In the genomic region with DNA sequence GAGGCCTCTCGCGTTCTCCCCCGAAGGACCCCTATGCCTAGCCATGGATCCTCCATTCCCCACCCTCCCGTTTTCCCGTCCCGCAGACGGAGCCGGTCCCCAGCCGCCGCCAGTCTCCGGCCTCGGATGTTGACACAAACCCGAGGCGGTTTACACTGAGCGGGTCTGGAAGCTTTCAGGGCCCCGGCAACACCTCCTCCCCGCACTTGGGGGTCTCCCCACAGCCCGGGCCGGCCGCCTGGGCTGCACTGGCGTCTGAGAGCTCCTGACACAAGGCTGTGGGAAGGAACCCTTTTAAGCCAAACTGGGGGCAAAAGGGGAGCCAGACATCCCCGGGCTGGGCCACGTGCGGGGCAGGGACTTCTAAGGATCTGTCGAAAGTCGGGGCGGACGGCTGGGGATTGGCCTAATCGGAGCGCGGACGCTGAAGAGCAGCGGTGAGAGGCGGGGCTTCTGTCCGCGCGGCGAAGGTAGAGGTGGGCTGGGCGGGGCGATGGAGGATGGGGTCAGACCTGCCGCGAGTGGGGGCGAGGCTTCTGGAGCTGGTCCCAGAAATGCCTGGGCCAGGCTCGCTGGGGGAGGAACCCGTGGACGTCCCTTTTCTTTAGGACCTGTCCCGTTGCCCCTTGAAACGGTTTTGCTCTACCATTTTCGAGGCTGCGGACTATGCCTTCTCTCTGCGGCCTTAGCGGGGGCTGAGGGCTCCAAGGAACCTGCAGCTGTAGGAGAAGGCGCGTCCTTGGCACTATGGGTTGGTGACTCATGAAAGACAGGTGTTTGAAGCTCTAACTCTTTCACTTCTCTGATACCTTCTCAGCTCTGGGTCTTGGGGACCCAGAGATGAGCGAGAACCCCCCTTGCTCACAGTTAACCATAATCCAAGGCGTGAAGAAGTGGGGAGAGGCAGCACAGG, we compare ENCODE assay signal across 9 cellular contexts. TPM values are rescaled to one million over a fixed set of nuclear protein-coding genes. Genes with fewer than 3 reads are reported as not detected.
DNase-seq lines count a peak whose midpoint lies in the region; ATAC-seq and TF ChIP-seq lines count a peak whose summit lies in the region.
"Had no signal": no experiment of that assay in that cellular context is flagged by ENCODE, and none has a peak within 500 bp of the region (broad histone marks: within the 10 kb centered on the region; RNA-seq: fewer than 3 reads in every experiment).

No MANE protein-coding gene starts in this region.

- no peak overlapping the region for H2AFZ ChIP-seq in KMS-11 (ENCODE audit: low read depth)

- H3K27me3 ChIP-seq in KMS-11 (ENCODE audit: insufficient read depth, low read depth), result peaks cover 14% of the 10 kb centered on the region; the same call in 1 of the 2 replicates

- H3K4me1 Mint-ChIP-seq in chondrocyte (ENCODE audit: low read depth) (peaks cover 12% of the 10 kb centered on the region), nephron progenitor cell (peaks cover 5% of the 10 kb centered on the region)

- H3K4me3 Mint-ChIP-seq in chondrocyte (ENCODE audit: unreplicated experiment) (peak overlapping the region; percentile 42), nephron progenitor cell (peak overlapping the region; percentile 23)

- no peak overlapping the region for H3K4me3 ChIP-seq in KMS-11 (IDR thresholded peaks at IDR 0.05; ENCODE audit: insufficient read depth, low read depth, low read length)

- no peaks in the 10 kb centered on the region for H3K79me2 ChIP-seq in KMS-11 (ENCODE audit: insufficient read depth, low read depth)

- H3K9ac ChIP-seq in KMS-11, result no peak overlapping the region

- ATAC-seq in HG03175 (IDR thresholded peaks at IDR 0.05; ENCODE audit: unreplicated experiment), result no peak
- ATAC-seq in HG03045 (IDR thresholded peaks at IDR 0.05; ENCODE audit: unreplicated experiment), result no peak
- no peak for ATAC-seq in GM21737 (IDR thresholded peaks at IDR 0.05; ENCODE audit: unreplicated experiment)
- no peak for ATAC-seq in HG03139 (IDR thresholded peaks at IDR 0.05; ENCODE audit: unreplicated experiment)

- H3K9me3 Mint-ChIP-seq in chondrocyte (ENCODE audit: low read depth) (no peaks in the 10 kb centered on the region), nephron progenitor cell (no peaks in the 10 kb centered on the region)

- H3K27ac ChIP-seq in KMS-11, result no peak overlapping the region
- H3K27ac ChIP-seq: neutrophil had no signal

- H3K36me3 Mint-ChIP-seq in chondrocyte (ENCODE audit: low read depth) (no peaks in the 10 kb centered on the region), nephron progenitor cell (ENCODE audit: low read depth) (no peaks in the 10 kb centered on the region)

- DNase-seq in CD1c-positive myeloid dendritic cell (ENCODE audit: extremely low spot score), result peak; percentile 4
- DNase-seq in chondrocyte (ENCODE audit: low spot score), result peak; percentile 69
- DNase-seq in nephron progenitor cell, result peak; percentile 56

- peaks cover 74% of the 10 kb centered on the region for H3K27me3 Mint-ChIP-seq in chondrocyte (ENCODE audit: low read depth)
- peaks cover 100% of the 10 kb centered on the region for H3K27me3 Mint-ChIP-seq in nephron progenitor cell (ENCODE audit: low read depth, poor library complexity)

- no peak overlapping the region for H3K27ac Mint-ChIP-seq in chondrocyte (ENCODE audit: unreplicated experiment)
- H3K27ac Mint-ChIP-seq in nephron progenitor cell, result no peak overlapping the region

- H3K4me2 ChIP-seq in KMS-11, result 0 out of 2 replicates have a peak overlapping the region, but pooled peaks have one; percentile 85

- H4K20me1 ChIP-seq in KMS-11 (ENCODE audit: insufficient read depth), result no peaks in the 10 kb centered on the region

- peaks cover 27% of the 10 kb centered on the region for H3K4me1 ChIP-seq in KMS-11 (ENCODE audit: low read depth, poor library complexity, severe bottlenecking)

- no peaks in the 10 kb centered on the region for H3K36me3 ChIP-seq in KMS-11 (ENCODE audit: insufficient read depth)
- H3K36me3 ChIP-seq: neutrophil had no signal

- TF ChIP-seq CTCF in KMS-11 (conservative IDR thresholded peaks at IDR 0.05; ENCODE audit: low read depth, low read length) (no peak), chondrocyte (IDR thresholded peaks at IDR 0.05) (no peak), nephron progenitor cell (IDR thresholded peaks at IDR 0.05) (no peak)

RNA-seq across cellular contexts. Expression of gene HPCAL4, which starts 1.2 kb away (rescaled TPM):
- total RNA-seq in chondrocyte, result not detected in 3 replicates

RNA-seq across cellular contexts. Expression of gene NT5C1A, which starts 20.5 kb away (rescaled TPM):
- total RNA-seq in chondrocyte, result 0.31 to 0.32 TPM in 2 of 3 replicates, not detected in the other

RNA-seq across cellular contexts. Expression of gene PPIE, which starts 46.3 kb away (rescaled TPM):
- total RNA-seq in chondrocyte, result 31.5 to 32.7 TPM (median 32.6 TPM) in 3 replicates

RNA-seq across cellular contexts. Expression of gene HEYL, which starts 53.0 kb away (rescaled TPM):
- total RNA-seq in chondrocyte, result 11.8 to 65.1 TPM (median 63.2 TPM) in 3 replicates

Comparison
In these comparisons a context has a peak if more than half of its experiments do, and no peak if none do; other contexts are left out.
1. DNase-seq: peak in every context shown above with its lines; median percentile 69 in chondrocyte; 56 in nephron progenitor cell; 4 in CD1c-positive myeloid dendritic cell.